1 cellular context compared by ENCODE assay signal in the genomic region with DNA sequence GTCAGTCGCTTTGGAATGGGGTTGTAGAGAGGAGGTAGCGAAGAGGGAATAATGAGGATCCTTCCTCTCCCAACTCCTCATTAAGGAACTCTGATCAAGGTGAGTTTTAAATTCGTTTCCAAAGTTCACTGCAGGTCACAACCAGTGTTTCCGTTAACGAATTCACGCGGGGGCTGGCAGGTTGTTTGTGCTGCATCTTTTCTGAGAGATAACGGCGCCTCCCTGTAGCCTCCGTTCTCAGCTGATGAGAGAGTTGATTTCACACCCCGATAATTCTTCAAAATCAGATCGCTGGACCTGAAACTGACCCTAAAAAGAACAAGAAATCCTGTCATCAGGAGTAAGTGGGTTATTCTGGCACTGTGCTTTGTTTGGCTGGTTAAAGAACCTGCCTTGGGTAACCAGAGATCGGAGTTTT.
TF ChIP-seq lines count a peak whose summit lies in the region.

No MANE protein-coding gene starts in this region.

TF ChIP-seq in GM23338, 12 proteins besides CTCF, POLR2A, EP300 and RAD21 (continued from another document):
- TF ChIP-seq, protein P1, sequence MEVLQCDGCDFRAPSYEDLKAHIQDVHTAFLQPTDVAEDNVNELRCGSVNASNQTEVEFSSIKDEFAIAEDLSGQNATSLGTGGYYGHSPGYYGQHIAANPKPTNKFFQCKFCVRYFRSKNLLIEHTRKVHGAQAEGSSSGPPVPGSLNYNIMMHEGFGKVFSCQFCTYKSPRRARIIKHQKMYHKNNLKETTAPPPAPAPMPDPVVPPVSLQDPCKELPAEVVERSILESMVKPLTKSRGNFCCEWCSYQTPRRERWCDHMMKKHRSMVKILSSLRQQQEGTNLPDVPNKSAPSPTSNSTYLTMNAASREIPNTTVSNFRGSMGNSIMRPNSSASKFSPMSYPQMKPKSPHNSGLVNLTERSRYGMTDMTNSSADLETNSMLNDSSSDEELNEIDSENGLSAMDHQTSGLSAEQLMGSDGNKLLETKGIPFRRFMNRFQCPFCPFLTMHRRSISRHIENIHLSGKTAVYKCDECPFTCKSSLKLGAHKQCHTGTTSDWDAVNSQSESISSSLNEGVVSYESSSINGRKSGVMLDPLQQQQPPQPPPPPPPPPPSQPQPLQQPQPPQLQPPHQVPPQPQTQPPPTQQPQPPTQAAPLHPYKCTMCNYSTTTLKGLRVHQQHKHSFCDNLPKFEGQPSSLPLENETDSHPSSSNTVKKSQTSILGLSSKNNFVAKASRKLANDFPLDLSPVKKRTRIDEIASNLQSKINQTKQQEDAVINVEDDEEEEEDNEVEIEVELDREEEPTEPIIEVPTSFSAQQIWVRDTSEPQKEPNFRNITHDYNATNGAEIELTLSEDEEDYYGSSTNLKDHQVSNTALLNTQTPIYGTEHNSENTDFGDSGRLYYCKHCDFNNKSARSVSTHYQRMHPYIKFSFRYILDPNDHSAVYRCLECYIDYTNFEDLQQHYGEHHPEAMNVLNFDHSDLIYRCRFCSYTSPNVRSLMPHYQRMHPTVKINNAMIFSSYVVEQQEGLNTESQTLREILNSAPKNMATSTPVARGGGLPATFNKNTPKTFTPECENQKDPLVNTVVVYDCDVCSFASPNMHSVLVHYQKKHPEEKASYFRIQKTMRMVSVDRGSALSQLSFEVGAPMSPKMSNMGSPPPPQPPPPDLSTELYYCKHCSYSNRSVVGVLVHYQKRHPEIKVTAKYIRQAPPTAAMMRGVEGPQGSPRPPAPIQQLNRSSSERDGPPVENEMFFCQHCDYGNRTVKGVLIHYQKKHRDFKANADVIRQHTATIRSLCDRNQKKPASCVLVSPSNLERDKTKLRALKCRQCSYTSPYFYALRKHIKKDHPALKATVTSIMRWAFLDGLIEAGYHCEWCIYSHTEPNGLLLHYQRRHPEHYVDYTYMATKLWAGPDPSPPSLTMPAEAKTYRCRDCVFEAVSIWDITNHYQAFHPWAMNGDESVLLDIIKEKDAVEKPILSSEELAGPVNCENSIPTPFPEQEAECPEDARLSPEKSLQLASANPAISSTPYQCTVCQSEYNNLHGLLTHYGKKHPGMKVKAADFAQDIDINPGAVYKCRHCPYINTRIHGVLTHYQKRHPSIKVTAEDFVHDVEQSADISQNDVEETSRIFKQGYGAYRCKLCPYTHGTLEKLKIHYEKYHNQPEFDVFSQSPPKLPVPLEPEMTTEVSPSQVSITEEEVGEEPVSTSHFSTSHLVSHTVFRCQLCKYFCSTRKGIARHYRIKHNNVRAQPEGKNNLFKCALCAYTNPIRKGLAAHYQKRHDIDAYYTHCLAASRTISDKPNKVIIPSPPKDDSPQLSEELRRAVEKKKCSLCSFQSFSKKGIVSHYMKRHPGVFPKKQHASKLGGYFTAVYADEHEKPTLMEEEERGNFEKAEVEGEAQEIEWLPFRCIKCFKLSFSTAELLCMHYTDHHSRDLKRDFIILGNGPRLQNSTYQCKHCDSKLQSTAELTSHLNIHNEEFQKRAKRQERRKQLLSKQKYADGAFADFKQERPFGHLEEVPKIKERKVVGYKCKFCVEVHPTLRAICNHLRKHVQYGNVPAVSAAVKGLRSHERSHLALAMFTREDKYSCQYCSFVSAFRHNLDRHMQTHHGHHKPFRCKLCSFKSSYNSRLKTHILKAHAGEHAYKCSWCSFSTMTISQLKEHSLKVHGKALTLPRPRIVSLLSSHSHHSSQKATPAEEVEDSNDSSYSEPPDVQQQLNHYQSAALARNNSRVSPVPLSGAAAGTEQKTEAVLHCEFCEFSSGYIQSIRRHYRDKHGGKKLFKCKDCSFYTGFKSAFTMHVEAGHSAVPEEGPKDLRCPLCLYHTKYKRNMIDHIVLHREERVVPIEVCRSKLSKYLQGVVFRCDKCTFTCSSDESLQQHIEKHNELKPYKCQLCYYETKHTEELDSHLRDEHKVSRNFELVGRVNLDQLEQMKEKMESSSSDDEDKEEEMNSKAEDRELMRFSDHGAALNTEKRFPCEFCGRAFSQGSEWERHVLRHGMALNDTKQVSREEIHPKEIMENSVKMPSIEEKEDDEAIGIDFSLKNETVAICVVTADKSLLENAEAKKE (CRISPR knock-in tag; IDR thresholded peaks at IDR 0.05) = no peak
